Comparison of ENCODE assay signal across 1 cellular context in the genomic region with DNA sequence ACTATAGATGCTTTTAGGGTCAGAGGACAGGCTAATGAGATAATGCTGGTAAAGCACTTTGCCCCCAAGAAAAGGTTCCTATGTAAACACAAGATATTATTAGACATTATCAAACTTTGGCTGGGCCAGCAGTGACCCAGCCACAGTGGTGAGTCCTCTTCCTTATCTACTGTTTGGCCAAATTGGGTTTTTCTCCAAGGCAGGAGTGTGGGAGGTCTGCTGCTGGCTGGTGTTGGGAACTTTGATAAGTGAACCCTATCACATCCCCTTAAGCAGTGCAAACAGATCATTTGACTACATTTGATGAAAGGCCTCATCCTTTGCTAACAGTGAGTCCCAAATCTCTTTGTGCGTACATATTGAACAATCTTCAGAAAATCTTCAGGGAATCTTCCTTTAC.
TF ChIP-seq lines count a peak whose summit lies in the region.

No MANE protein-coding gene starts in this region.

TF ChIP-seq in K562, 482 proteins besides CTCF, POLR2A, EP300 and RAD21 (continues in another document):
- no peak for TF ChIP-seq ZNF174 (CRISPR knock-in tag; IDR thresholded peaks at IDR 0.05)
- TF ChIP-seq C11orf30 (IDR thresholded peaks at IDR 0.05; ENCODE audit: low read depth): no peak
- TF ChIP-seq GATAD2A (IDR thresholded peaks at IDR 0.05): no peak
- peak; percentile 90 for TF ChIP-seq CBFA2T3 (IDR thresholded peaks at IDR 0.05)
- 0 out of 2 replicates have a peak, but pooled peaks have one; percentile 30 for TF ChIP-seq MEF2A (IDR thresholded peaks at IDR 0.05; ENCODE audit: control insufficient read depth, low read depth, low read length)
- no peak for TF ChIP-seq ZNF133 (CRISPR knock-in tag; IDR thresholded peaks at IDR 0.05)
- TF ChIP-seq, protein P1, sequence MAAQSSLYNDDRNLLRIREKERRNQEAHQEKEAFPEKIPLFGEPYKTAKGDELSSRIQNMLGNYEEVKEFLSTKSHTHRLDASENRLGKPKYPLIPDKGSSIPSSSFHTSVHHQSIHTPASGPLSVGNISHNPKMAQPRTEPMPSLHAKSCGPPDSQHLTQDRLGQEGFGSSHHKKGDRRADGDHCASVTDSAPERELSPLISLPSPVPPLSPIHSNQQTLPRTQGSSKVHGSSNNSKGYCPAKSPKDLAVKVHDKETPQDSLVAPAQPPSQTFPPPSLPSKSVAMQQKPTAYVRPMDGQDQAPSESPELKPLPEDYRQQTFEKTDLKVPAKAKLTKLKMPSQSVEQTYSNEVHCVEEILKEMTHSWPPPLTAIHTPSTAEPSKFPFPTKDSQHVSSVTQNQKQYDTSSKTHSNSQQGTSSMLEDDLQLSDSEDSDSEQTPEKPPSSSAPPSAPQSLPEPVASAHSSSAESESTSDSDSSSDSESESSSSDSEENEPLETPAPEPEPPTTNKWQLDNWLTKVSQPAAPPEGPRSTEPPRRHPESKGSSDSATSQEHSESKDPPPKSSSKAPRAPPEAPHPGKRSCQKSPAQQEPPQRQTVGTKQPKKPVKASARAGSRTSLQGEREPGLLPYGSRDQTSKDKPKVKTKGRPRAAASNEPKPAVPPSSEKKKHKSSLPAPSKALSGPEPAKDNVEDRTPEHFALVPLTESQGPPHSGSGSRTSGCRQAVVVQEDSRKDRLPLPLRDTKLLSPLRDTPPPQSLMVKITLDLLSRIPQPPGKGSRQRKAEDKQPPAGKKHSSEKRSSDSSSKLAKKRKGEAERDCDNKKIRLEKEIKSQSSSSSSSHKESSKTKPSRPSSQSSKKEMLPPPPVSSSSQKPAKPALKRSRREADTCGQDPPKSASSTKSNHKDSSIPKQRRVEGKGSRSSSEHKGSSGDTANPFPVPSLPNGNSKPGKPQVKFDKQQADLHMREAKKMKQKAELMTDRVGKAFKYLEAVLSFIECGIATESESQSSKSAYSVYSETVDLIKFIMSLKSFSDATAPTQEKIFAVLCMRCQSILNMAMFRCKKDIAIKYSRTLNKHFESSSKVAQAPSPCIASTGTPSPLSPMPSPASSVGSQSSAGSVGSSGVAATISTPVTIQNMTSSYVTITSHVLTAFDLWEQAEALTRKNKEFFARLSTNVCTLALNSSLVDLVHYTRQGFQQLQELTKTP (IDR thresholded peaks at IDR 0.05; ENCODE audit: low read depth in 1 of 2, partially characterized antibody in 2 of 2): no peak
- TF ChIP-seq, protein P2, sequence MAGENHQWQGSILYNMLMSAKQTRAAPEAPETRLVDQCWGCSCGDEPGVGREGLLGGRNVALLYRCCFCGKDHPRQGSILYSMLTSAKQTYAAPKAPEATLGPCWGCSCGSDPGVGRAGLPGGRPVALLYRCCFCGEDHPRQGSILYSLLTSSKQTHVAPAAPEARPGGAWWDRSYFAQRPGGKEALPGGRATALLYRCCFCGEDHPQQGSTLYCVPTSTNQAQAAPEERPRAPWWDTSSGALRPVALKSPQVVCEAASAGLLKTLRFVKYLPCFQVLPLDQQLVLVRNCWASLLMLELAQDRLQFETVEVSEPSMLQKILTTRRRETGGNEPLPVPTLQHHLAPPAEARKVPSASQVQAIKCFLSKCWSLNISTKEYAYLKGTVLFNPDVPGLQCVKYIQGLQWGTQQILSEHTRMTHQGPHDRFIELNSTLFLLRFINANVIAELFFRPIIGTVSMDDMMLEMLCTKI (IDR thresholded peaks at IDR 0.05; ENCODE audit: partially characterized antibody): no peak
- no peak for TF ChIP-seq GATA2 (CRISPR knock-in tag; IDR thresholded peaks at IDR 0.05)
- no peak for TF ChIP-seq ZNF436 (CRISPR knock-in tag; IDR thresholded peaks at IDR 0.05)
- no peak for TF ChIP-seq SNRNP70 (optimal IDR thresholded peaks at IDR 0.05; ENCODE audit: low read depth, low read length)
- TF ChIP-seq MCM7 (IDR thresholded peaks at IDR 0.05): no peak
- peak; percentile 66 for TF ChIP-seq TAL1 (IDR thresholded peaks at IDR 0.05)
- no peak for TF ChIP-seq NCOA6 (IDR thresholded peaks at IDR 0.05)
- TF ChIP-seq JUNB (CRISPR knock-in tag; conservative IDR thresholded peaks at IDR 0.05): no peak
- TF ChIP-seq NFE2L1 (tag; IDR thresholded peaks at IDR 0.05; ENCODE audit: borderline replicate concordance, low read depth): no peak
- TF ChIP-seq KDM5B (IDR thresholded peaks at IDR 0.05; ENCODE audit: insufficient replicate concordance, low read depth, low read length): no peak
- TF ChIP-seq NFIC (IDR thresholded peaks at IDR 0.05): peak; percentile 21; the same call in 1 of the 2 replicates
- TF ChIP-seq, protein P3, sequence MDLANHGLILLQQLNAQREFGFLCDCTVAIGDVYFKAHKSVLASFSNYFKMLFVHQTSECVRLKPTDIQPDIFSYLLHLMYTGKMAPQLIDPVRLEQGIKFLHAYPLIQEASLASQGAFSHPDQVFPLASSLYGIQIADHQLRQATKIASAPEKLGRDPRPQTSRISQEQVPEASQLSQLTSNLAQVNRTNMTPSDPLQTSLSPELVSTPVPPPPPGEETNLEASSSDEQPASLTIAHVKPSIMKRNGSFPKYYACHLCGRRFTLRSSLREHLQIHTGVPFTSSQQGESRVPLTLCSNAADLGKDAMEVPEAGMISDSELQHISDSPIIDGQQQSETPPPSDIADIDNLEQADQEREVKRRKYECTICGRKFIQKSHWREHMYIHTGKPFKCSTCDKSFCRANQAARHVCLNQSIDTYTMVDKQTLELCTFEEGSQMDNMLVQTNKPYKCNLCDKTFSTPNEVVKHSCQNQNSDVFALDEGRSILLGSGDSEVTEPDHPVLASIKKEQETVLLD (IDR thresholded peaks at IDR 0.05): no peak
- TF ChIP-seq, protein P4, sequence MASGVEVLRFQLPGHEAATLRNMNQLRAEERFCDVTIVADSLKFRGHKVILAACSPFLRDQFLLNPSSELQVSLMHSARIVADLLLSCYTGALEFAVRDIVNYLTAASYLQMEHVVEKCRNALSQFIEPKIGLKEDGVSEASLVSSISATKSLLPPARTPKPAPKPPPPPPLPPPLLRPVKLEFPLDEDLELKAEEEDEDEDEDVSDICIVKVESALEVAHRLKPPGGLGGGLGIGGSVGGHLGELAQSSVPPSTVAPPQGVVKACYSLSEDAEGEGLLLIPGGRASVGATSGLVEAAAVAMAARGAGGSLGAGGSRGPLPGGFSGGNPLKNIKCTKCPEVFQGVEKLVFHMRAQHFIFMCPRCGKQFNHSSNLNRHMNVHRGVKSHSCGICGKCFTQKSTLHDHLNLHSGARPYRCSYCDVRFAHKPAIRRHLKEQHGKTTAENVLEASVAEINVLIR (CRISPR knock-in tag; IDR thresholded peaks at IDR 0.05): no peak
- TF ChIP-seq POLR2AphosphoS5 (IDR thresholded peaks at IDR 0.05; ENCODE audit: control insufficient read depth, insufficient read depth, low read depth, low read length): peak; percentile 51; the same call in 1 of the 2 replicates
- TF ChIP-seq ELF2 (CRISPR knock-in tag; IDR thresholded peaks at IDR 0.05): no peak
- TF ChIP-seq, protein P5, sequence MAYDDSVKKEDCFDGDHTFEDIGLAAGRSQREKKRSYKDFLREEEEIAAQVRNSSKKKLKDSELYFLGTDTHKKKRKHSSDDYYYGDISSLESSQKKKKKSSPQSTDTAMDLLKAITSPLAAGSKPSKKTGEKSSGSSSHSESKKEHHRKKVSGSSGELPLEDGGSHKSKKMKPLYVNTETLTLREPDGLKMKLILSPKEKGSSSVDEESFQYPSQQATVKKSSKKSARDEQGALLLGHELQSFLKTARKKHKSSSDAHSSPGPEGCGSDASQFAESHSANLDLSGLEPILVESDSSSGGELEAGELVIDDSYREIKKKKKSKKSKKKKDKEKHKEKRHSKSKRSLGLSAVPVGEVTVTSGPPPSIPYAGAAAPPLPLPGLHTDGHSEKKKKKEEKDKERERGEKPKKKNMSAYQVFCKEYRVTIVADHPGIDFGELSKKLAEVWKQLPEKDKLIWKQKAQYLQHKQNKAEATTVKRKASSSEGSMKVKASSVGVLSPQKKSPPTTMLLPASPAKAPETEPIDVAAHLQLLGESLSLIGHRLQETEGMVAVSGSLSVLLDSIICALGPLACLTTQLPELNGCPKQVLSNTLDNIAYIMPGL (CRISPR knock-in tag; IDR thresholded peaks at IDR 0.05): no peak
- 0 out of 2 replicates have a peak, but pooled peaks have one; percentile 5 for TF ChIP-seq FOXA1 (IDR thresholded peaks at IDR 0.05; ENCODE audit: borderline replicate concordance)
- TF ChIP-seq JUND (IDR thresholded peaks at IDR 0.05; ENCODE audit: borderline replicate concordance, low read depth, low read length): no peak
- no peak for TF ChIP-seq JUND (tag; IDR thresholded peaks at IDR 0.05; ENCODE audit: borderline replicate concordance, low read depth, low read length)
- TF ChIP-seq SAFB2 (IDR thresholded peaks at IDR 0.05; ENCODE audit: borderline replicate concordance, low read depth, low read length, severe bottlenecking): no peak
- TF ChIP-seq NCOR1 (IDR thresholded peaks at IDR 0.05): peak; percentile 73
- TF ChIP-seq, protein P6, sequence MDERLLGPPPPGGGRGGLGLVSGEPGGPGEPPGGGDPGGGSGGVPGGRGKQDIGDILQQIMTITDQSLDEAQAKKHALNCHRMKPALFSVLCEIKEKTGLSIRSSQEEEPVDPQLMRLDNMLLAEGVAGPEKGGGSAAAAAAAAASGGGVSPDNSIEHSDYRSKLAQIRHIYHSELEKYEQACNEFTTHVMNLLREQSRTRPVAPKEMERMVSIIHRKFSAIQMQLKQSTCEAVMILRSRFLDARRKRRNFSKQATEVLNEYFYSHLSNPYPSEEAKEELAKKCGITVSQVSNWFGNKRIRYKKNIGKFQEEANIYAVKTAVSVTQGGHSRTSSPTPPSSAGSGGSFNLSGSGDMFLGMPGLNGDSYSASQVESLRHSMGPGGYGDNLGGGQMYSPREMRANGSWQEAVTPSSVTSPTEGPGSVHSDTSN (CRISPR knock-in tag; IDR thresholded peaks at IDR 0.05; ENCODE audit: low read depth): no peak
- TF ChIP-seq, protein P6 (tag; conservative IDR thresholded peaks at IDR 0.05; ENCODE audit: low read depth): no peak
- TF ChIP-seq STAT5A (IDR thresholded peaks at IDR 0.05; ENCODE audit: borderline replicate concordance, low read length): peak; percentile 23; the same call in 1 of the 2 replicates
- TF ChIP-seq SMAD3 (CRISPR knock-in tag; conservative IDR thresholded peaks at IDR 0.05): 0 out of 2 replicates have a peak, but pooled peaks have one; percentile 26
- TF ChIP-seq MBD2 (IDR thresholded peaks at IDR 0.05; ENCODE audit: borderline replicate concordance, low read depth): no peak
- TF ChIP-seq PHF20 (IDR thresholded peaks at IDR 0.05; ENCODE audit: partially characterized antibody): no peak
- peak; percentile 25; the same call in 1 of the 2 replicates for TF ChIP-seq SMARCE1 (IDR thresholded peaks at IDR 0.05)
- TF ChIP-seq POLR2H (tag; IDR thresholded peaks at IDR 0.05; ENCODE audit: low read depth): no peak
- TF ChIP-seq MEF2D (tag; conservative IDR thresholded peaks at IDR 0.05; ENCODE audit: low read depth): peak; percentile 60; the same call in 1 of the 2 replicates
- TF ChIP-seq TBL1XR1 (IDR thresholded peaks at IDR 0.05; ENCODE audit: low read length in 2 of 2): peak in 1 of 2 experiments; percentile 43; a peak in 1 of 4 replicates
- no peak for TF ChIP-seq DNMT1 (IDR thresholded peaks at IDR 0.05)
- TF ChIP-seq SMAD2 (IDR thresholded peaks at IDR 0.05; ENCODE audit: low read depth, low read length): no peak
- TF ChIP-seq TEAD4 (IDR thresholded peaks at IDR 0.05; ENCODE audit: low read length): peak; percentile 82
- TF ChIP-seq TEAD4 (CRISPR knock-in tag; IDR thresholded peaks at IDR 0.05; ENCODE audit: borderline replicate concordance): no peak
- TF ChIP-seq HDAC8 (tag; IDR thresholded peaks at IDR 0.05): no peak
- peak; percentile 15; the same call in 1 of the 2 replicates for TF ChIP-seq SMARCA4 (IDR thresholded peaks at IDR 0.05)
- TF ChIP-seq ZNF764 (CRISPR knock-in tag; IDR thresholded peaks at IDR 0.05; ENCODE audit: low read depth): no peak
- TF ChIP-seq, protein P7, sequence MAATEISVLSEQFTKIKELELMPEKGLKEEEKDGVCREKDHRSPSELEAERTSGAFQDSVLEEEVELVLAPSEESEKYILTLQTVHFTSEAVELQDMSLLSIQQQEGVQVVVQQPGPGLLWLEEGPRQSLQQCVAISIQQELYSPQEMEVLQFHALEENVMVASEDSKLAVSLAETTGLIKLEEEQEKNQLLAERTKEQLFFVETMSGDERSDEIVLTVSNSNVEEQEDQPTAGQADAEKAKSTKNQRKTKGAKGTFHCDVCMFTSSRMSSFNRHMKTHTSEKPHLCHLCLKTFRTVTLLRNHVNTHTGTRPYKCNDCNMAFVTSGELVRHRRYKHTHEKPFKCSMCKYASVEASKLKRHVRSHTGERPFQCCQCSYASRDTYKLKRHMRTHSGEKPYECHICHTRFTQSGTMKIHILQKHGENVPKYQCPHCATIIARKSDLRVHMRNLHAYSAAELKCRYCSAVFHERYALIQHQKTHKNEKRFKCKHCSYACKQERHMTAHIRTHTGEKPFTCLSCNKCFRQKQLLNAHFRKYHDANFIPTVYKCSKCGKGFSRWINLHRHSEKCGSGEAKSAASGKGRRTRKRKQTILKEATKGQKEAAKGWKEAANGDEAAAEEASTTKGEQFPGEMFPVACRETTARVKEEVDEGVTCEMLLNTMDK (IDR thresholded peaks at IDR 0.05; ENCODE audit: borderline replicate concordance, insufficient read depth, low read depth, low read length, poor library complexity, severe bottlenecking): no peak
- peak; percentile 61; the same call in 1 of the 2 replicates for TF ChIP-seq SOX6 (IDR thresholded peaks at IDR 0.05)
- 0 out of 2 replicates have a peak, but pooled peaks have one; percentile 37 for TF ChIP-seq DPF2 (IDR thresholded peaks at IDR 0.05)
- TF ChIP-seq BACH1 (tag; IDR thresholded peaks at IDR 0.05): no peak
- no peak for TF ChIP-seq ZNF41 (CRISPR knock-in tag; conservative IDR thresholded peaks at IDR 0.05)
- no peak for TF ChIP-seq PPARD (CRISPR knock-in tag; IDR thresholded peaks at IDR 0.05)
- TF ChIP-seq, protein P8, sequence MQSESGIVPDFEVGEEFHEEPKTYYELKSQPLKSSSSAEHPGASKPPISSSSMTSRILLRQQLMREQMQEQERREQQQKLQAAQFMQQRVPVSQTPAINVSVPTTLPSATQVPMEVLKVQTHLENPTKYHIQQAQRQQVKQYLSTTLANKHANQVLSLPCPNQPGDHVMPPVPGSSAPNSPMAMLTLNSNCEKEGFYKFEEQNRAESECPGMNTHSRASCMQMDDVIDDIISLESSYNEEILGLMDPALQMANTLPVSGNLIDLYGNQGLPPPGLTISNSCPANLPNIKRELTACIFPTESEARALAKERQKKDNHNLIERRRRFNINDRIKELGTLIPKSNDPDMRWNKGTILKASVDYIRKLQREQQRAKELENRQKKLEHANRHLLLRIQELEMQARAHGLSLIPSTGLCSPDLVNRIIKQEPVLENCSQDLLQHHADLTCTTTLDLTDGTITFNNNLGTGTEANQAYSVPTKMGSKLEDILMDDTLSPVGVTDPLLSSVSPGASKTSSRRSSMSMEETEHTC (IDR thresholded peaks at IDR 0.05): no peak
- peak; percentile 80 for TF ChIP-seq ARID1B (IDR thresholded peaks at IDR 0.05)
